Comparison of ENCODE assay signal across 16 cellular contexts in genomic region chrX:53930513-53931380, GRCh38.
A peak's percentile ranks its signal among the peaks of the same experiment; 100 is the strongest.
DNase-seq lines count a peak whose midpoint lies in the region; FAIRE-seq and TF ChIP-seq lines count a peak whose summit lies in the region.
"Had no signal": no experiment of that assay in that cellular context is flagged by ENCODE, and none has a peak within 500 bp of the region (broad histone marks: within the 10 kb centered on the region; RNA-seq: fewer than 3 reads in every experiment).

No MANE protein-coding gene starts in this region.

- H3K79me2 ChIP-seq in mesendoderm (ENCODE audit: control insufficient read depth, insufficient read depth, low read length): no peaks in the 10 kb centered on the region

- no peak for FAIRE-seq in H54 (lab: Jason Lieb, UNC)

- H3K4me1 ChIP-seq in mesendoderm (ENCODE audit: control insufficient read depth, low read depth, low read length): no peaks in the 10 kb centered on the region
- H3K4me1 ChIP-seq in effector memory CD4-positive, alpha-beta T cell (ENCODE audit: control insufficient read depth, insufficient read depth, low read length, poor library complexity, severe bottlenecking): no peaks in the 10 kb centered on the region
- no peaks in the 10 kb centered on the region for H3K4me1 ChIP-seq in sigmoid colon
- H3K4me1 ChIP-seq: esophagus squamous epithelium, HAP-1 had no signal

- H4K8ac ChIP-seq in mesendoderm (ENCODE audit: low read depth, low read length): no peak overlapping the region

- H3K9me3 ChIP-seq in effector memory CD4-positive, alpha-beta T cell (ENCODE audit: control insufficient read depth, low read length): no peaks in the 10 kb centered on the region
- no peaks in the 10 kb centered on the region for H3K9me3 ChIP-seq in sigmoid colon
- H3K9me3 ChIP-seq: esophagus squamous epithelium, HAP-1 had no signal

- no peak overlapping the region for H2BK15ac ChIP-seq in mesendoderm (replicated peaks; ENCODE audit: low read depth)

- WGBS in mesendoderm (ENCODE audit: extremely low coverage, insufficient coverage, low lambda C conversion rate): no CpG with 5 or more reads among the region's 5 CpGs
- WGBS in sigmoid colon, 2 donors: 78 to 83% methylated on average over 5 of the region's 5 CpGs

- H3K27me3 ChIP-seq in mesendoderm (ENCODE audit: insufficient read depth, low read length, poor library complexity) (no peaks in the 10 kb centered on the region), sigmoid colon (no peaks in the 10 kb centered on the region)
- H3K27me3 ChIP-seq in effector memory CD4-positive, alpha-beta T cell (replicated peaks; ENCODE audit: control insufficient read depth, insufficient read depth, low read length, poor library complexity, severe bottlenecking): no peaks in the 10 kb centered on the region
- H3K27me3 ChIP-seq: esophagus squamous epithelium had no signal

- intact Hi-C loops in sigmoid colon (cut with DNase I): no loop called here

- in situ Hi-C loops in KBM-7 (cut with MboI; ENCODE audit: low pct_unique_long_range_greater_than_20kb, low sequenced_read_pairs): no loop called here
- in situ Hi-C loops in astrocyte of the spinal cord (cut with HindIII; ENCODE audit: low sequenced_read_pairs): no loop called here

- no peak overlapping the region for H3K23ac ChIP-seq in mesendoderm (ENCODE audit: low read length)

- H3K4me2 ChIP-seq in mesendoderm (ENCODE audit: low read length): no peak overlapping the region

- no peak overlapping the region for H2AK5ac ChIP-seq in mesendoderm (ENCODE audit: low read length)

- no peak overlapping the region for H2BK5ac ChIP-seq in mesendoderm (ENCODE audit: low read length)

- H3K56ac ChIP-seq in mesendoderm (ENCODE audit: low read length): no peak overlapping the region

- no peak for TF ChIP-seq CTCF in astrocyte of the spinal cord (IDR thresholded peaks at IDR 0.05; ENCODE audit: low read depth, low read length)
- TF ChIP-seq CTCF in sigmoid colon (IDR thresholded peaks at IDR 0.05): no peak

- DNase-seq in ELF-1 (ENCODE audit: low read depth, low spot score) (peak; percentile 7), KBM-7 (peak; percentile 24), astrocyte of the spinal cord (ENCODE audit: low read depth, low spot score) (peak; percentile 36), mesendoderm (peak; percentile 8), sigmoid colon (no peak), H54 (ENCODE audit: insufficient read length, low spot score) (no peak), superior temporal gyrus (ENCODE audit: extremely low spot score) (no peak)
- DNase-seq in effector memory CD4-positive, alpha-beta T cell: no peak
- DNase-seq: activated T-cell treated with anti-CD3 and anti-CD28 coated beads, Interleukin-2, amount 50 U/mL, for 24 hours; COR-L47; esophagus squamous epithelium; kidney; naive B cell; NCI-H187; retina had no signal

- H3K9ac ChIP-seq in mesendoderm (ENCODE audit: low read length): no peak overlapping the region

- H3K4ac ChIP-seq in mesendoderm (ENCODE audit: low read depth, low read length): no peak overlapping the region

- H3K36me3 ChIP-seq in mesendoderm (ENCODE audit: control insufficient read depth, insufficient read depth, low read length) (no peaks in the 10 kb centered on the region), sigmoid colon (no peaks in the 10 kb centered on the region)
- H3K36me3 ChIP-seq in effector memory CD4-positive, alpha-beta T cell (ENCODE audit: control insufficient read depth, insufficient read depth, low read length): no peaks in the 10 kb centered on the region
- H3K36me3 ChIP-seq: esophagus squamous epithelium, HAP-1 had no signal

- H4K5ac ChIP-seq in mesendoderm (ENCODE audit: low read length): no peak overlapping the region

- no peak overlapping the region for H3K4me3 ChIP-seq in astrocyte of the spinal cord (ENCODE audit: low read depth, low read length)
- H3K4me3 ChIP-seq in mesendoderm (ENCODE audit: low read length): no peak overlapping the region
- H3K4me3 ChIP-seq in effector memory CD4-positive, alpha-beta T cell (ENCODE audit: insufficient read depth, low read depth, low read length, poor library complexity, severe bottlenecking): no peak overlapping the region
- H3K4me3 ChIP-seq in sigmoid colon: no peak overlapping the region
- H3K4me3 ChIP-seq: esophagus squamous epithelium, HAP-1 had no signal

- H3K27ac ChIP-seq in mesendoderm (ENCODE audit: low read depth, low read length): no peak overlapping the region
- no peak overlapping the region for H3K27ac ChIP-seq in effector memory CD4-positive, alpha-beta T cell (ENCODE audit: insufficient read depth, low read length, poor library complexity, severe bottlenecking)
- no peak overlapping the region for H3K27ac ChIP-seq in sigmoid colon
- H3K27ac ChIP-seq: esophagus squamous epithelium had no signal

- TF ChIP-seq EP300 in sigmoid colon (IDR thresholded peaks at IDR 0.05): no peak

- H2BK120ac ChIP-seq in mesendoderm (ENCODE audit: low read depth, low read length): no peak overlapping the region

- H3K79me1 ChIP-seq in mesendoderm (ENCODE audit: low read length): no peaks in the 10 kb centered on the region

- TF ChIP-seq POLR2A in sigmoid colon (IDR thresholded peaks at IDR 0.05) (no peak), H54 (IDR thresholded peaks at IDR 0.05; ENCODE audit: low read depth, low read length) (no peak)

- H3K18ac ChIP-seq in mesendoderm (ENCODE audit: low read length): no peak overlapping the region

Comparison
In these comparisons a context has a peak if more than half of its experiments do, and no peak if none do; other contexts are left out.
1. DNase-seq: peak in ELF-1 (single experiment), KBM-7 (single experiment), astrocyte of the spinal cord (single experiment) and mesendoderm (single experiment); none in effector memory CD4-positive, alpha-beta T cell (0 of 3), sigmoid colon (single experiment), H54 (single experiment) and superior temporal gyrus (single experiment).